10 cellular contexts compared by ENCODE assay signal in the genomic region with DNA sequence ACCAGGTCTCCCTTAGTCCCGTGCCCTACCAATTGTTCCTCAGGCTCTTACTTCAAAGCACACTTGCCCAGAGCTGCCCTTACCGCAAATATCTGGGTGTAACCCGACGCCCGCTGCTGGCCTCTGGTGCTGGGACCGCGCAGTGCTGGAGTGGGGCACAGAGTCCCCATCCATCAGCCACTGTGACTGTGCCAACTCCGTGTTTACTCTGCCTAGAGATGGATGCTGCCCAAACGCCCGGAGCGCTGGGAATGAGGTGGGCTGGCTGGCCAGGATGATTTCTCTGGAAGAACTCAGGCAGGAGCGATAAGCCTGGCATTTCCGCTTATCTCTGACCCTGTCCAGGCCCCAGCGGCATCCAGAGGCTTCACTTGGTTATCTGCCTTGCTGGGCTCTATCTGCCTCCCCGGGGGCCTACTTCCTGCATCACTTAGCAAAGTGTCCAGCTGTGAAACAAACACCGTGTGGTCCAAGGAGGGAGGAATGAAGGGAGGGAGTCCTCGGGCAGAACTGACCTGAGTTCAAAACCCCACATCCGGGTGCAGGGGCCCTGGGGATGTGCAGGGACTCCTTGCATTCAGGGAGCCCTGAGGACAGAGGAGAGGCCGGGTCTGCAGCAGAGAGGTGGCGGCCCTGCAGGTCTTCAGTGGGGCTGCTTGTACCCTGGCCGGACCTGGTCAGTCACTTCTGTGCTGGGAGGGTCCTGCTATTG. TPM values are rescaled to one million over a fixed set of nuclear protein-coding genes. Genes with fewer than 3 reads are reported as not detected.
DNase-seq lines count a peak whose midpoint lies in the region; ATAC-seq lines count a peak whose summit lies in the region.
"Had no signal": no experiment of that assay in that cellular context is flagged by ENCODE, and none has a peak within 500 bp of the region (broad histone marks: within the 10 kb centered on the region; RNA-seq: fewer than 3 reads in every experiment).

No MANE protein-coding gene starts in this region.

- H3K27me3 ChIP-seq in H7 (ENCODE audit: control insufficient read depth, insufficient read depth, low read length) = no peaks in the 10 kb centered on the region

- peak; percentile 76 for ATAC-seq in Right ventricle myocardium superior (ENCODE audit: poor library complexity)
- peak; percentile 36 for ATAC-seq in sciatic nerve
- no peak for ATAC-seq in GM19463 (IDR thresholded peaks at IDR 0.05; ENCODE audit: unreplicated experiment)
- ATAC-seq in HG02973 (IDR thresholded peaks at IDR 0.05; ENCODE audit: unreplicated experiment) = no peak
- ATAC-seq: activated T-cell treated with anti-CD3 and anti-CD28 coated beads, Interleukin-2, amount 50 U/mL, for 72 hours had no signal

- intact Hi-C loops in Right ventricle myocardium superior (cut with DNase I) (no loop called here), sciatic nerve (cut with DNase I) (no loop called here)

- H3K36me3 ChIP-seq in H7 (replicated peaks; ENCODE audit: control insufficient read depth, insufficient read depth, low read length) = no peaks in the 10 kb centered on the region

- peak; percentile 63 for DNase-seq in H7
- DNase-seq in NCI-H69 (lab: John Stamatoyannopoulos, UW) = peak; percentile 78
- DNase-seq in Right ventricle myocardium superior = peak; percentile 85
- DNase-seq in sciatic nerve (ENCODE audit: low spot score) = no peak
- DNase-seq in activated T-cell treated with anti-CD3 and anti-CD28 coated beads, Interleukin-2, amount 50 U/mL, for 1 hour = no peak
- no peak for DNase-seq in NCI-H526 (lab: John Stamatoyannopoulos, UW)
- DNase-seq: activated T-cell treated with anti-CD3 and anti-CD28 coated beads, Interleukin-2, amount 50 U/mL, for 72 hours; Kasumi-1 had no signal

- H3K4me3 ChIP-seq in H7 (ENCODE audit: insufficient read depth, low read depth, low read length) = no peak overlapping the region

RNA-seq across cellular contexts. Expression of gene MYLK3, which starts 9.4 kb away (rescaled TPM):
- total RNA-seq in H7 (2014; rRNA removed; shearing (Covaris generic)) = 0.78 and 2.3 TPM in 2 replicates
- total RNA-seq in Right ventricle myocardium superior = 304 TPM
- total RNA-seq in sciatic nerve = 2.0 TPM

Comparison
In these comparisons a context has a peak if more than half of its experiments do, and no peak if none do; other contexts are left out.
1. DNase-seq: peak in H7 (single experiment), NCI-H69 (single experiment) and Right ventricle myocardium superior (single experiment); none in sciatic nerve (single experiment), activated T-cell treated with anti-CD3 and anti-CD28 coated beads, Interleukin-2, amount 50 U/mL, for 1 hour (single experiment) and NCI-H526 (0 of 2).
2. ATAC-seq: peak in Right ventricle myocardium superior (single experiment) and sciatic nerve (single experiment); none in GM19463 (single experiment) and HG02973 (single experiment).
3. RNA of gene MYLK3, which starts 9.4 kb away (total RNA-seq): 304 TPM in Right ventricle myocardium superior (single experiment); 0.78 to 2.3 TPM in H7 and 2.0 TPM in sciatic nerve (single experiment); every median in the first group is over 10 times any median in the second.